In the genomic region with DNA sequence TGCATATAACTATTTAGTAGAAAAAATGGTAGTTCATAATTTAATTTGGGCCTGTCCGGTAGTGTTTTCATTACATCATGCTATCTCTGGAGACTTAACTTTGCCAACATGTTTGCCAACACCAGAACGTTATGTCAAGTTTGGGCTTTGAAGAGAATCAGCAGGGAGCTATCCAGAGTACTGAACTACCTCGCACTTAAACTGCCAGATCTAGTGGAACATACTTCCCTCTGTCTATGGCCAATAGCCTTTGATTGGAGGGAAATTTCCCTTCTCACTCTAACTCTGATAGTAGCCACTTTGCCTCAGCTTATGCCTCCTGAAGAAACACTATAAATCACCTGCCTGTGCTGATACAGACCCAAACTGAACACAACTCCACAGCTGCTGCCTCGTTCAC, we compare ENCODE assay signal across 10 cellular contexts. TPM values are rescaled to one million over a fixed set of nuclear protein-coding genes. Genes with fewer than 3 reads are reported as not detected.
DNase-seq lines count a peak whose midpoint lies in the region; ATAC-seq and TF ChIP-seq lines count a peak whose summit lies in the region.
"Had no signal": no experiment of that assay in that cellular context is flagged by ENCODE, and none has a peak within 500 bp of the region (broad histone marks: within the 10 kb centered on the region; RNA-seq: fewer than 3 reads in every experiment).

No MANE protein-coding gene starts in this region.

- no peak for TF ChIP-seq CTCF in NB4 (IDR thresholded peaks at IDR 0.05; ENCODE audit: low read depth, low read length)
- no peak for TF ChIP-seq CTCF in endodermal cell (conservative IDR thresholded peaks at IDR 0.05)
- TF ChIP-seq CTCF in osteoblast (IDR thresholded peaks at IDR 0.05; ENCODE audit: extremely low read depth, low read depth, low read length): no peak

- WGBS in GM23248 (ENCODE audit: low coverage in 1 of 2, low lambda C conversion rate in 2 of 2, missing lambda C conversion rate in 2 of 2), 2 experiments: 10 to 13% methylated on average over 4 of the region's 4 CpGs
- 54 to 94% methylated on average over 3 to 4 of the region's 4 CpGs for WGBS in endodermal cell (ENCODE audit: insufficient coverage in 1 of 2, insufficient read length in 1 of 2), 2 experiments

- no peaks in the 10 kb centered on the region for H3K4me1 ChIP-seq in GM23248 (ENCODE audit: insufficient read depth)
- no peaks in the 10 kb centered on the region for H3K4me1 ChIP-seq in endodermal cell (ENCODE audit: control insufficient read depth, insufficient read depth, low read length)
- H3K4me1 ChIP-seq in osteoblast (ENCODE audit: insufficient read depth, low read length): no peaks in the 10 kb centered on the region

- H3K36me3 ChIP-seq in GM23248 (ENCODE audit: low read depth) (no peaks in the 10 kb centered on the region), endodermal cell (ENCODE audit: control insufficient read depth, insufficient read depth, low read length) (no peaks in the 10 kb centered on the region), osteoblast (ENCODE audit: insufficient read depth, low read length) (no peaks in the 10 kb centered on the region)

- no peak overlapping the region for H3K4me3 Mint-ChIP-seq in endodermal cell
- H3K4me3 Mint-ChIP-seq: central memory CD8-positive, alpha-beta T cell; T-helper 1 cell treated with Interleukin-12 subunit alpha and Interleukin-12 subunit beta and Interleukin-4 antibody, amounts not matched to agents 30 μg/mL and 1 μg/mL, for 36 hours had no signal

- H3K4me1 Mint-ChIP-seq in endodermal cell: peaks cover 13% of the 10 kb centered on the region
- H3K4me1 Mint-ChIP-seq: central memory CD8-positive, alpha-beta T cell had no signal

- peak; percentile 59 for DNase-seq in GM23248
- DNase-seq in NB4 (ENCODE audit: low read depth): peak; percentile 57
- peak; percentile 72 for DNase-seq in endodermal cell
- peak; percentile 17 for DNase-seq in osteoblast (ENCODE audit: insufficient read length, low spot score, missing footprints)
- no peak for DNase-seq in activated CD4-positive, alpha-beta T cell treated with anti-CD3 and anti-CD28 coated beads for 48 hours
- no peak for DNase-seq in stimulated activated naive CD4-positive, alpha-beta T cell treated with Interleukin-2 at 50 U/mL for 16 hours (lab: John Stamatoyannopoulos, UW)

- H2AFZ ChIP-seq in GM23248 (no peak overlapping the region), osteoblast (ENCODE audit: low read length) (no peak overlapping the region)

- H3K4me3 ChIP-seq in GM23248 (no peak overlapping the region), NB4 (ENCODE audit: low read depth, low read length) (no peak overlapping the region), endodermal cell (ENCODE audit: low read length) (no peak overlapping the region), osteoblast (ENCODE audit: insufficient read depth, low read length) (no peak overlapping the region)

- H3K9me3 Mint-ChIP-seq in endodermal cell: no peaks in the 10 kb centered on the region
- H3K9me3 Mint-ChIP-seq: central memory CD8-positive, alpha-beta T cell; T-helper 1 cell treated with Interleukin-12 subunit alpha and Interleukin-12 subunit beta and Interleukin-4 antibody, amounts not matched to agents 30 μg/mL and 1 μg/mL, for 36 hours had no signal

- no peaks in the 10 kb centered on the region for H4K20me1 ChIP-seq in GM23248 (ENCODE audit: insufficient read depth)
- no peaks in the 10 kb centered on the region for H4K20me1 ChIP-seq in osteoblast (ENCODE audit: insufficient read depth, low read length)

- H3F3A ChIP-seq in GM23248 (ENCODE audit: insufficient read depth): no peaks in the 10 kb centered on the region

- H3K36me3 Mint-ChIP-seq in endodermal cell (ENCODE audit: low read depth): no peaks in the 10 kb centered on the region

- H3K27ac Mint-ChIP-seq in endodermal cell: no peak overlapping the region
- H3K27ac Mint-ChIP-seq: T-helper 1 cell treated with Interleukin-12 subunit alpha and Interleukin-12 subunit beta and Interleukin-4 antibody, amounts not matched to agents 30 μg/mL and 1 μg/mL, for 36 hours had no signal

- peaks cover 9% of the 10 kb centered on the region for H3K27me3 Mint-ChIP-seq in endodermal cell (ENCODE audit: insufficient read depth)
- H3K27me3 Mint-ChIP-seq: central memory CD8-positive, alpha-beta T cell had no signal

- H3K9ac ChIP-seq in GM23248 (no peak overlapping the region), endodermal cell (ENCODE audit: extremely low read depth, low read length, poor library complexity, severe bottlenecking) (no peak overlapping the region)

- H3K27me3 ChIP-seq in GM23248 (replicated peaks; ENCODE audit: insufficient read depth) (no peaks in the 10 kb centered on the region), endodermal cell (ENCODE audit: control insufficient read depth, insufficient read depth, low read length, poor library complexity, severe bottlenecking) (no peaks in the 10 kb centered on the region), osteoblast (ENCODE audit: insufficient read depth, low read length) (no peaks in the 10 kb centered on the region)

- H3K79me2 ChIP-seq in GM23248 (ENCODE audit: insufficient read depth) (no peaks in the 10 kb centered on the region), osteoblast (ENCODE audit: insufficient read depth, low read length) (no peaks in the 10 kb centered on the region)

- in situ Hi-C loops in GM23248 (cut with MboI): no loop called here

- no peak for TF ChIP-seq POLR2A in NB4 (IDR thresholded peaks at IDR 0.05; ENCODE audit: extremely low read depth, insufficient read length)

- H3K9me3 ChIP-seq in GM23248 (ENCODE audit: low read depth) (no peaks in the 10 kb centered on the region), endodermal cell (ENCODE audit: control insufficient read depth, low read length) (no peaks in the 10 kb centered on the region), osteoblast (ENCODE audit: low read depth, low read length) (no peaks in the 10 kb centered on the region)

- ATAC-seq in GM21528 (IDR thresholded peaks at IDR 0.05; ENCODE audit: low FRiP score, unreplicated experiment) (no peak), GM19023 (IDR thresholded peaks at IDR 0.05; ENCODE audit: unreplicated experiment) (no peak)

- no peak overlapping the region for H3K27ac ChIP-seq in GM23248
- H3K27ac ChIP-seq in endodermal cell (ENCODE audit: low read depth, low read length): no peak overlapping the region
- H3K27ac ChIP-seq in osteoblast (ENCODE audit: low read depth, low read length): no peak overlapping the region

- H3K4me2 ChIP-seq in GM23248 (ENCODE audit: unreplicated experiment) (no peak overlapping the region), osteoblast (ENCODE audit: insufficient read depth, low read length) (no peak overlapping the region)

- no peaks in the 10 kb centered on the region for H3K9me2 ChIP-seq in GM23248 (ENCODE audit: insufficient read depth)

RNA-seq across cellular contexts. Expression of gene LRRC53, which starts 10.0 kb away (rescaled TPM):
- total RNA-seq in GM23248 (2014; rRNA removed; shearing (Covaris generic)): not detected in 2 replicates
- not detected in 2 replicates for polyA plus RNA-seq in GM23248 (2016; fragmentation: Nextera tagmentation; extraction: Ambion mirVana)
- total RNA-seq in endodermal cell (not detected), osteoblast (not detected in 2 replicates)
- polyA plus RNA-seq in endodermal cell (2013, experiment 1 of 2): 0.14 TPM
- polyA plus RNA-seq in endodermal cell (2013, experiment 2 of 2): 0.08 TPM

Comparison
In these comparisons a context has a peak if more than half of its experiments do, and no peak if none do; other contexts are left out.
1. DNase-seq: peak in GM23248 (single experiment), NB4 (single experiment), endodermal cell (single experiment) and osteoblast (single experiment); none in activated CD4-positive, alpha-beta T cell treated with anti-CD3 and anti-CD28 coated beads for 48 hours (single experiment) and stimulated activated naive CD4-positive, alpha-beta T cell treated with Interleukin-2 at 50 U/mL for 16 hours (single experiment).